In the genomic region with DNA sequence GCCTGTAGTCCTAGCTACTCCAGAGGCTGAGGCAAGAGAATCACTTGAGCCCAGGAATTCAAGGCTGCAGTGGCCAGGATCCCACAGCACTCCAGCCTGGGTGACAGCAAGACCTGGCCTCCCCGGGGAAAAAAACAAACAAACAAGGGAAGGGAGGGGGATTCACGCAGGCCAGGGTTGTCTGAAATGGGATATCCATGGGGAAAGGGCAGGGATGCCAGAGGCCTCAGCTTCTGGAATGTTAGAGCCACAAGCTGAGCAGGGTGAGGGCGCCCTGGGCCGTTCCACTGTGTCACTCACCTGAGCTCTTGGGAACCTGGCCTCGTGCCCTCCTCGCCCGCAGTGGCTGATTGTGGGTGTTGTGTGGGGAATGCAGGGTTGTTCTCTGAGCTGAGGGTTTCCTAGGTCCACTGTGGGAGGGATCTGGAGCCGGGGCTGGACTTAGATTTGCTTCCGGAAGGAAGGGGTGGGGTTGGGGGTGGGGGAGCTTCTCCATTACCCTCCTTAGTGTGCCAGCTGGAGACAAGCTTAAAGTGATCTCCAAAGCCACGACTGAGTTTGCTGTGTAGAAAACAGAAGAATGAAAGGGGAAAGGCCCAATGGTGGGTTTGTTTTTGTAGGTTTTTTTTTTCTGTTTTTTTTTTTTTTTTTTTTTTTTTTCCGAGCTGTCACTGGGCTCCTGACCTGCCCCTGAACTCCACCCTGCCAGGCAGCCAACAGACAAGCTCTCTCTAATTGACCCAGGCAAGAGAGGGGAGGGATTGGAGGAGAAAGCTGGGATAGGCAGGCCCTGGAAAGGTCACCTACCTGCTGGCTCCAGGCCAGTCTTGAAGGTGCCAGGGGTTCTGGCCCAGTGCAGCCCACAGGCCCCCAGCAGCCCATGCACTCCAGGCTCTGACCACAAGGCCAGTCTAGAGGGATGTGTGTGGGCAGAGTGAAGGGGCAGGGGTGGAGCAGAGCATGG, we compare ENCODE assay signal across 1 cellular context.
TF ChIP-seq lines count a peak whose summit lies in the region.

A gene (minus strand): TSS at position 414 of the 964 bp plus-strand sequence. CDS start 1,189 bp downstream, outside the sequence.

TF ChIP-seq in HEK293, 187 proteins besides CTCF, POLR2A, EP300 and RAD21 (continued from another document):
- TF ChIP-seq, protein P1, sequence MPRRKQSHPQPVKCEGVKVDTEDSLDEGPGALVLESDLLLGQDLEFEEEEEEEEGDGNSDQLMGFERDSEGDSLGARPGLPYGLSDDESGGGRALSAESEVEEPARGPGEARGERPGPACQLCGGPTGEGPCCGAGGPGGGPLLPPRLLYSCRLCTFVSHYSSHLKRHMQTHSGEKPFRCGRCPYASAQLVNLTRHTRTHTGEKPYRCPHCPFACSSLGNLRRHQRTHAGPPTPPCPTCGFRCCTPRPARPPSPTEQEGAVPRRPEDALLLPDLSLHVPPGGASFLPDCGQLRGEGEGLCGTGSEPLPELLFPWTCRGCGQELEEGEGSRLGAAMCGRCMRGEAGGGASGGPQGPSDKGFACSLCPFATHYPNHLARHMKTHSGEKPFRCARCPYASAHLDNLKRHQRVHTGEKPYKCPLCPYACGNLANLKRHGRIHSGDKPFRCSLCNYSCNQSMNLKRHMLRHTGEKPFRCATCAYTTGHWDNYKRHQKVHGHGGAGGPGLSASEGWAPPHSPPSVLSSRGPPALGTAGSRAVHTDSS (tag by site-specific recombination; IDR thresholded peaks at IDR 0.05), result no peak
- TF ChIP-seq ZNF660 (tag by site-specific recombination; IDR thresholded peaks at IDR 0.05) (no peak), ZNF654 (tag by site-specific recombination; IDR thresholded peaks at IDR 0.05; ENCODE audit: low read depth) (no peak), ZNF610 (tag by site-specific recombination; IDR thresholded peaks at IDR 0.05; ENCODE audit: borderline replicate concordance) (no peak), ZNF335 (tag by site-specific recombination; conservative IDR thresholded peaks at IDR 0.05) (peak; percentile 90), KLF8 (tag by site-specific recombination; IDR thresholded peaks at IDR 0.05) (no peak), ZNF521 (tag by site-specific recombination; IDR thresholded peaks at IDR 0.05) (no peak), YY1 (tag by site-specific recombination; IDR thresholded peaks at IDR 0.05) (no peak), ZNF391 (tag by site-specific recombination; IDR thresholded peaks at IDR 0.05; ENCODE audit: borderline replicate concordance, low read depth) (no peak), ZNF626 (tag by site-specific recombination; IDR thresholded peaks at IDR 0.05) (no peak), ZNF585B (tag by site-specific recombination; IDR thresholded peaks at IDR 0.05) (no peak), ZNF777 (tag by site-specific recombination; IDR thresholded peaks at IDR 0.05; ENCODE audit: borderline replicate concordance) (no peak), ZNF433 (tag by site-specific recombination; IDR thresholded peaks at IDR 0.05; ENCODE audit: low read depth) (no peak), ZNF140 (tag by site-specific recombination; IDR thresholded peaks at IDR 0.05) (no peak), ZNF133 (tag by site-specific recombination; IDR thresholded peaks at IDR 0.05) (no peak), ZNF366 (tag by site-specific recombination; conservative IDR thresholded peaks at IDR 0.05) (no peak), ZFHX2 (tag by site-specific recombination; conservative IDR thresholded peaks at IDR 0.05) (peak; percentile 55), ZNF169 (tag by site-specific recombination; IDR thresholded peaks at IDR 0.05) (no peak), ZSCAN30 (tag by site-specific recombination; IDR thresholded peaks at IDR 0.05) (no peak), ZNF274 (IDR thresholded peaks at IDR 0.05; ENCODE audit: low read length) (no peak), ZNF274 (tag by site-specific recombination; IDR thresholded peaks at IDR 0.05; ENCODE audit: borderline replicate concordance) (no peak), ZIC2 (tag by site-specific recombination; IDR thresholded peaks at IDR 0.05) (peak; percentile 94)
- TF ChIP-seq, protein P2, sequence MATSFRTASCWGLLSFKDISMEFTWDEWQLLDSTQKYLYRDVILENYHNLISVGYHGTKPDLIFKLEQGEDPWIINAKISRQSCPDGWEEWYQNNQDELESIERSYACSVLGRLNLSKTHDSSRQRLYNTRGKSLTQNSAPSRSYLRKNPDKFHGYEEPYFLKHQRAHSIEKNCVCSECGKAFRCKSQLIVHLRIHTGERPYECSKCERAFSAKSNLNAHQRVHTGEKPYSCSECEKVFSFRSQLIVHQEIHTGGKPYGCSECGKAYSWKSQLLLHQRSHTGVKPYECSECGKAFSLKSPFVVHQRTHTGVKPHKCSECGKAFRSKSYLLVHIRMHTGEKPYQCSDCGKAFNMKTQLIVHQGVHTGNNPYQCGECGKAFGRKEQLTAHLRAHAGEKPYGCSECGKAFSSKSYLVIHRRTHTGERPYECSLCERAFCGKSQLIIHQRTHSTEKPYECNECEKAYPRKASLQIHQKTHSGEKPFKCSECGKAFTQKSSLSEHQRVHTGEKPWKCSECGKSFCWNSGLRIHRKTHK (tag by site-specific recombination; IDR thresholded peaks at IDR 0.05), result no peak
- TF ChIP-seq, protein P3, sequence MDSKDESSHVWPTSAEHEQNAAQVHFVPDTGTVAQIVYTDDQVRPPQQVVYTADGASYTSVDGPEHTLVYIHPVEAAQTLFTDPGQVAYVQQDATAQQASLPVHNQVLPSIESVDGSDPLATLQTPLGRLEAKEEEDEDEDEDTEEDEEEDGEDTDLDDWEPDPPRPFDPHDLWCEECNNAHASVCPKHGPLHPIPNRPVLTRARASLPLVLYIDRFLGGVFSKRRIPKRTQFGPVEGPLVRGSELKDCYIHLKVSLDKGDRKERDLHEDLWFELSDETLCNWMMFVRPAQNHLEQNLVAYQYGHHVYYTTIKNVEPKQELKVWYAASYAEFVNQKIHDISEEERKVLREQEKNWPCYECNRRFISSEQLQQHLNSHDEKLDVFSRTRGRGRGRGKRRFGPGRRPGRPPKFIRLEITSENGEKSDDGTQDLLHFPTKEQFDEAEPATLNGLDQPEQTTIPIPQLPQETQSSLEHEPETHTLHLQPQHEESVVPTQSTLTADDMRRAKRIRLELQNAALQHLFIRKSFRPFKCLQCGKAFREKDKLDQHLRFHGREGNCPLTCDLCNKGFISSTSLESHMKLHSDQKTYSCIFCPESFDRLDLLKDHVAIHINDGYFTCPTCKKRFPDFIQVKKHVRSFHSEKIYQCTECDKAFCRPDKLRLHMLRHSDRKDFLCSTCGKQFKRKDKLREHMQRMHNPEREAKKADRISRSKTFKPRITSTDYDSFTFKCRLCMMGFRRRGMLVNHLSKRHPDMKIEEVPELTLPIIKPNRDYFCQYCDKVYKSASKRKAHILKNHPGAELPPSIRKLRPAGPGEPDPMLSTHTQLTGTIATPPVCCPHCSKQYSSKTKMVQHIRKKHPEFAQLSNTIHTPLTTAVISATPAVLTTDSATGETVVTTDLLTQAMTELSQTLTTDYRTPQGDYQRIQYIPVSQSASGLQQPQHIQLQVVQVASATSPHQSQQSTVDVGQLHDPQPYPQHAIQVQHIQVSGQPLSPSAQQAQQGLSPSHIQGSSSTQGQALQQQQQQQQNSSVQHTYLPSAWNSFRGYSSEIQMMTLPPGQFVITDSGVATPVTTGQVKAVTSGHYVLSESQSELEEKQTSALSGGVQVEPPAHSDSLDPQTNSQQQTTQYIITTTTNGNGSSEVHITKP (tag by site-specific recombination; IDR thresholded peaks at IDR 0.05), result peak; percentile 61; the same call in 1 of the 2 replicates
TF ChIP-seq in HEK293: peak in this region for 11.
